In genomic region chr12:131912526-131913274, GRCh38 we compare ENCODE assay signal across 9 cellular contexts. TPM values are rescaled to one million over a fixed set of nuclear protein-coding genes. Genes with fewer than 3 reads are reported as not detected.
A peak's percentile ranks its signal among the peaks of the same experiment; 100 is the strongest.
DNase-seq lines count a peak whose midpoint lies in the region; ATAC-seq, FAIRE-seq and TF ChIP-seq lines count a peak whose summit lies in the region.
"Had no signal": no experiment of that assay in that cellular context is flagged by ENCODE, and none has a peak within 500 bp of the region (broad histone marks: within the 10 kb centered on the region; RNA-seq: fewer than 3 reads in every experiment).

No MANE protein-coding gene starts in this region.

- H4K8ac ChIP-seq in H1 (ENCODE audit: extremely low read depth, insufficient read depth, low read length), result no peak overlapping the region

- H2BK120ac ChIP-seq in H1 (replicated peaks; ENCODE audit: low read depth, low read length), result no peak overlapping the region

- H2AFZ ChIP-seq in H1 (ENCODE audit: low read length), result no peak overlapping the region

- CTCF ChIA-PET in H1 (lab: Charles Lee; ENCODE audit: partially characterized antibody), result interaction anchor here (0.8 to 1.7 kb wide), 4 partner anchors 10 to 16 kb away, joined by 3 to 6 read pairs (median 4); no protein-coding TSS in a partner anchor

- H3K4me1 ChIP-seq in BE2C (peaks cover 14% of the 10 kb centered on the region), H1 (replicated peaks in 1 of 4; ENCODE audit: control insufficient read depth in 3 of 4, insufficient read depth in 4 of 4, low read length in 3 of 4) (no peaks in the 10 kb centered on the region), muscle layer of colon (ENCODE audit: insufficient read depth, low read length) (peaks cover 15% of the 10 kb centered on the region)

- H3K56ac ChIP-seq in H1 (replicated peaks; ENCODE audit: insufficient read length, low read depth, low read length), result no peak overlapping the region

- H3K27me3 ChIP-seq in BE2C (no peaks in the 10 kb centered on the region), H1 (replicated peaks in 1 of 4; ENCODE audit: control insufficient read depth in 3 of 4, extremely low read depth in 1 of 4, insufficient read depth in 3 of 4, low read length in 3 of 4) (no peaks in the 10 kb centered on the region), muscle layer of colon (ENCODE audit: control insufficient read depth in 1 of 2, insufficient read depth in 2 of 2, low read length in 2 of 2) (no peaks in the 10 kb centered on the region)
- H3K27me3 ChIP-seq: cardiac muscle cell had no signal

- H3K23ac ChIP-seq in H1 (ENCODE audit: insufficient read length), result no peak overlapping the region

- no peak for TF ChIP-seq EP300 in H1 (IDR thresholded peaks at IDR 0.05; ENCODE audit: borderline replicate concordance in 1 of 2, low read depth in 2 of 2, low read length in 2 of 2)

- H3K18ac ChIP-seq in H1 (ENCODE audit: extremely low read depth, low read length), result no peak overlapping the region

- no peak for TF ChIP-seq POLR2A in H1 (IDR thresholded peaks at IDR 0.05; ENCODE audit: control extremely low read depth in 1 of 2, low read depth in 2 of 2, low read length in 2 of 2)

- no peak overlapping the region for H3K4ac ChIP-seq in H1 (replicated peaks; ENCODE audit: insufficient read length, low read depth, low read length)

- no peak overlapping the region for H3K14ac ChIP-seq in H1 (ENCODE audit: insufficient read length)

- no peak overlapping the region for H2BK12ac ChIP-seq in H1 (ENCODE audit: low read depth, low read length)

- H3K9ac ChIP-seq in H1 (replicated peaks in 1 of 4; ENCODE audit: extremely low read depth in 1 of 4, low read depth in 3 of 4, low read length in 3 of 4) (no peak overlapping the region), muscle layer of colon (ENCODE audit: low read length) (no peak overlapping the region)

- H3K4me3 ChIP-seq in BE2C (ENCODE audit: low read depth, low read length) (peak overlapping the region; percentile 28; the same call in 1 of the 2 replicates), H1 (ENCODE audit: extremely low read depth in 1 of 4, insufficient read depth in 2 of 4, low read depth in 3 of 4, low read length in 4 of 4) (no peak overlapping the region), muscle layer of colon (ENCODE audit: low read depth in 1 of 2, low read length in 2 of 2) (no peak overlapping the region)
- H3K4me3 ChIP-seq: cardiac muscle cell had no signal

- H2BK20ac ChIP-seq in H1 (ENCODE audit: low read length), result no peak overlapping the region

- DNase-seq in BE2C, result peak; percentile 99
- DNase-seq in NCI-H446 treated with DMSO at 0.1 percent for 48 hours (lab: John Stamatoyannopoulos, UW), result peak; percentile 70
- no peak for DNase-seq in H1 (ENCODE audit: low read depth in 1 of 2, low spot score in 2 of 2)
- no peak for DNase-seq in GM10266 (ENCODE audit: extremely low spot score)

- H3K4me2 ChIP-seq in H1 (ENCODE audit: insufficient read depth in 1 of 2, low read depth in 2 of 2, low read length in 2 of 2), result no peak overlapping the region

- TF ChIP-seq CTCF in BE2C (IDR thresholded peaks at IDR 0.05; ENCODE audit: low read depth, low read length) (peak; percentile 50), H1 (IDR thresholded peaks at IDR 0.05; ENCODE audit: control extremely low read depth in 1 of 3, insufficient read depth in 1 of 3, low read depth in 1 of 3, low read length in 3 of 3) (peak in 2 of 3 experiments; percentile 15 to 38; a peak in 3 of 4 replicates), GM10266 (IDR thresholded peaks at IDR 0.05; ENCODE audit: control insufficient read depth, insufficient read depth, low read depth, missing control alignments) (no peak)

- H3K36me3 ChIP-seq in BE2C, result peaks cover 6% of the 10 kb centered on the region; the same call in 1 of the 2 replicates
- peaks cover 8 to 74% (median 38%) of the 10 kb centered on the region in 4 experiments for H3K36me3 ChIP-seq in H1 (ENCODE audit: control insufficient read depth in 2 of 4, insufficient read depth in 4 of 4, low read length in 3 of 4)
- H3K36me3 ChIP-seq in muscle layer of colon (ENCODE audit: insufficient read depth, low read length), result peaks cover 61% of the 10 kb centered on the region

- H4K5ac ChIP-seq in H1 (ENCODE audit: insufficient read length, low read depth, low read length), result no peak overlapping the region

- WGBS in H1 (ENCODE audit: extremely low coverage in 1 of 2, insufficient coverage in 1 of 2, insufficient read length in 1 of 2, insufficient replicate concordance in 2 of 2, low coverage in 1 of 2, low lambda C conversion rate in 2 of 2, missing lambda C conversion rate in 1 of 2), 2 experiments, result 85% methylated on average over 15 of the region's 20 CpGs; no CpG with 5 or more reads in 1 of the 2 experiments

- H3K27ac ChIP-seq in H1 (ENCODE audit: low read depth, low read length) (no peak overlapping the region), muscle layer of colon (ENCODE audit: low read depth, low read length) (peak overlapping the region; percentile 32)
- H3K27ac ChIP-seq: cardiac muscle cell had no signal

- H2AK5ac ChIP-seq in H1 (ENCODE audit: low read depth, low read length), result no peak overlapping the region

- peak; percentile 19 to 48; a peak in 3 of 4 replicates for TF ChIP-seq RAD21 in H1 (IDR thresholded peaks at IDR 0.05 in 1 of 2, conservative IDR thresholded peaks at IDR 0.05 in 1 of 2; ENCODE audit: low read depth in 2 of 2, low read length in 2 of 2)

- no peak overlapping the region for H2BK5ac ChIP-seq in H1 (ENCODE audit: low read depth, low read length)

- no peak overlapping the region for H2BK15ac ChIP-seq in H1 (ENCODE audit: low read length)

- no peaks in the 10 kb centered on the region for H3K79me1 ChIP-seq in H1 (ENCODE audit: low read depth, low read length)

- FAIRE-seq in H1 (lab: Jason Lieb, UNC), result no peak

- no peaks in the 10 kb centered on the region for H3K23me2 ChIP-seq in H1 (ENCODE audit: low read depth, low read length)

- no peaks in the 10 kb centered on the region for H3K9me3 ChIP-seq in BE2C
- no peaks in the 10 kb centered on the region for H3K9me3 ChIP-seq in H1 (ENCODE audit: insufficient read depth in 2 of 2, low read depth in 1 of 2, low read length in 1 of 2)
- no peaks in the 10 kb centered on the region for H3K9me3 ChIP-seq in muscle layer of colon (ENCODE audit: low read length)

- no peaks in the 10 kb centered on the region for H3K79me2 ChIP-seq in H1 (ENCODE audit: control insufficient read depth in 1 of 2, insufficient read depth in 2 of 2, low read length in 2 of 2)

- no peak overlapping the region for H4K91ac ChIP-seq in H1 (replicated peaks; ENCODE audit: insufficient read length, low read length)

- no peak for ATAC-seq in GM18868 (IDR thresholded peaks at IDR 0.05; ENCODE audit: unreplicated experiment)
- ATAC-seq in activated CD4-positive, CD25-positive, alpha-beta regulatory T cell treated with anti-CD3 and anti-CD28 coated beads, Interleukin-2, amount 50 U/mL, for 24 hours, result no peak
- ATAC-seq in GM19397 (IDR thresholded peaks at IDR 0.05; ENCODE audit: unreplicated experiment), result no peak

- POLR2A ChIA-PET in H1 (lab: Charles Lee; ENCODE audit: partially characterized antibody), result interaction anchor here (0.7 to 2.2 kb wide), 2 partner anchors 14 to 1042 kb away, joined by 3 to 6 read pairs; no protein-coding TSS in a partner anchor

- H4K20me1 ChIP-seq in H1 (replicated peaks in 1 of 2; ENCODE audit: control insufficient read depth in 1 of 2, insufficient read depth in 2 of 2, low read length in 2 of 2), result peaks cover 3 to 9% of the 10 kb centered on the region in 2 experiments

TF ChIP-seq in H1, 55 proteins besides CTCF, POLR2A, EP300 and RAD21 (continues in another document):
- TF ChIP-seq E2F6 (IDR thresholded peaks at IDR 0.05), result no peak

RNA-seq across cellular contexts. Expression of gene PUS1, which starts 16.4 kb away (rescaled TPM):
- polyA plus RNA-seq in BE2C (2012; ENCODE audit: insufficient read depth, insufficient read length, low read depth), result 128 TPM
- 81.2 and 82.5 TPM in 2 replicates for total RNA-seq in H1 (2021; fragmentation: NEBNext Ultra II Directional; extraction: Animal tissue kit (Norgen Biotek cat#: 25700))
- polyA plus RNA-seq in H1 (2011; rRNA removed), result 48.1 and 65.7 TPM in 2 replicates
- 74.1 TPM for polyA plus RNA-seq in H1 (2011; cell fraction: cytosol; rRNA removed)
- 85.2 TPM for polyA plus RNA-seq in H1 (2011; cell fraction: nucleus; rRNA removed)
- polyA plus RNA-seq in H1 (2012, experiment 1 of 2), result 57.7 to 80.3 TPM (median 73.5 TPM) in 4 replicates
- 51.6 TPM for polyA plus RNA-seq in H1 (2012, experiment 2 of 2)
- 42.1 TPM for polyA plus RNA-seq in H1 (2013, experiment 1 of 2)
- 42.7 TPM for polyA plus RNA-seq in H1 (2013, experiment 2 of 2)
- polyA minus RNA-seq in H1 (2011; rRNA and poly(A)+ RNA removed), result 28.4 and 37.6 TPM in 2 replicates
- polyA minus RNA-seq in H1 (2011; cell fraction: cytosol; rRNA and poly(A)+ RNA removed), result 50.9 TPM
- polyA minus RNA-seq in H1 (2011; cell fraction: nucleus; rRNA and poly(A)+ RNA removed), result 40.6 TPM

RNA-seq across cellular contexts. Expression of gene ULK1, which starts 18.3 kb away (rescaled TPM):
- polyA plus RNA-seq in BE2C (2012; ENCODE audit: insufficient read depth, insufficient read length, low read depth), result 43.2 TPM
- 44.1 and 48.5 TPM in 2 replicates for total RNA-seq in H1 (2021; fragmentation: NEBNext Ultra II Directional; extraction: Animal tissue kit (Norgen Biotek cat#: 25700))
- 13.0 and 26.4 TPM in 2 replicates for polyA plus RNA-seq in H1 (2011; rRNA removed)
- polyA plus RNA-seq in H1 (2011; cell fraction: cytosol; rRNA removed), result 11.9 TPM
- 127 TPM for polyA plus RNA-seq in H1 (2011; cell fraction: nucleus; rRNA removed)
- 26.7 to 43.8 TPM (median 39.0 TPM) in 4 replicates for polyA plus RNA-seq in H1 (2012, experiment 1 of 2)
- 26.9 TPM for polyA plus RNA-seq in H1 (2012, experiment 2 of 2)
- polyA plus RNA-seq in H1 (2013, experiment 1 of 2), result 23.4 TPM
- 23.0 TPM for polyA plus RNA-seq in H1 (2013, experiment 2 of 2)
- 12.9 and 16.5 TPM in 2 replicates for polyA minus RNA-seq in H1 (2011; rRNA and poly(A)+ RNA removed)
- 29.4 TPM for polyA minus RNA-seq in H1 (2011; cell fraction: cytosol; rRNA and poly(A)+ RNA removed)
- polyA minus RNA-seq in H1 (2011; cell fraction: nucleus; rRNA and poly(A)+ RNA removed), result 42.7 TPM

RNA-seq across cellular contexts. Expression of gene EP400, which starts 37.0 kb away (rescaled TPM):
- 50.5 TPM for polyA plus RNA-seq in BE2C (2012; ENCODE audit: insufficient read depth, insufficient read length, low read depth)
- 69.6 and 69.7 TPM in 2 replicates for total RNA-seq in H1 (2021; fragmentation: NEBNext Ultra II Directional; extraction: Animal tissue kit (Norgen Biotek cat#: 25700))
- 13.1 and 16.2 TPM in 2 replicates for polyA plus RNA-seq in H1 (2011; rRNA removed)
- 9.9 TPM for polyA plus RNA-seq in H1 (2011; cell fraction: cytosol; rRNA removed)
- polyA plus RNA-seq in H1 (2011; cell fraction: nucleus; rRNA removed), result 43.9 TPM
- 41.3 to 47.5 TPM (median 44.4 TPM) in 4 replicates for polyA plus RNA-seq in H1 (2012, experiment 1 of 2)
- polyA plus RNA-seq in H1 (2012, experiment 2 of 2), result 14.9 TPM
- 29.6 TPM for polyA plus RNA-seq in H1 (2013, experiment 1 of 2)
- polyA plus RNA-seq in H1 (2013, experiment 2 of 2), result 24.5 TPM
- polyA minus RNA-seq in H1 (2011; rRNA and poly(A)+ RNA removed), result 22.0 and 23.0 TPM in 2 replicates
- polyA minus RNA-seq in H1 (2011; cell fraction: cytosol; rRNA and poly(A)+ RNA removed), result 27.4 TPM
- 33.5 TPM for polyA minus RNA-seq in H1 (2011; cell fraction: nucleus; rRNA and poly(A)+ RNA removed)

Comparison
In these comparisons a context has a peak if more than half of its experiments do, and no peak if none do; other contexts are left out.
1. DNase-seq: peak in BE2C (single experiment) and NCI-H446 treated with DMSO at 0.1 percent for 48 hours (single experiment); none in H1 (0 of 2) and GM10266 (single experiment).